1 cellular context compared by ENCODE assay signal in genomic region chr7:142418316-142418715, GRCh38.
TF ChIP-seq lines count a peak whose summit lies in the region.

No MANE protein-coding gene starts in this region.

TF ChIP-seq in GM23338, 12 proteins besides CTCF, POLR2A, EP300 and RAD21 (continued from another document):
- TF ChIP-seq ZNF462 (CRISPR knock-in tag; IDR thresholded peaks at IDR 0.05) (no peak), ETS1 (IDR thresholded peaks at IDR 0.05) (no peak), REST (IDR thresholded peaks at IDR 0.05; ENCODE audit: unreplicated experiment) (no peak), EZH2 (IDR thresholded peaks at IDR 0.05; ENCODE audit: low read depth, unreplicated experiment) (no peak), JUNB (IDR thresholded peaks at IDR 0.05; ENCODE audit: unreplicated experiment) (no peak), ZNF114 (CRISPR knock-in tag; IDR thresholded peaks at IDR 0.05) (no peak)
